ENCODE assay signal across 14 cellular contexts in the genomic region with DNA sequence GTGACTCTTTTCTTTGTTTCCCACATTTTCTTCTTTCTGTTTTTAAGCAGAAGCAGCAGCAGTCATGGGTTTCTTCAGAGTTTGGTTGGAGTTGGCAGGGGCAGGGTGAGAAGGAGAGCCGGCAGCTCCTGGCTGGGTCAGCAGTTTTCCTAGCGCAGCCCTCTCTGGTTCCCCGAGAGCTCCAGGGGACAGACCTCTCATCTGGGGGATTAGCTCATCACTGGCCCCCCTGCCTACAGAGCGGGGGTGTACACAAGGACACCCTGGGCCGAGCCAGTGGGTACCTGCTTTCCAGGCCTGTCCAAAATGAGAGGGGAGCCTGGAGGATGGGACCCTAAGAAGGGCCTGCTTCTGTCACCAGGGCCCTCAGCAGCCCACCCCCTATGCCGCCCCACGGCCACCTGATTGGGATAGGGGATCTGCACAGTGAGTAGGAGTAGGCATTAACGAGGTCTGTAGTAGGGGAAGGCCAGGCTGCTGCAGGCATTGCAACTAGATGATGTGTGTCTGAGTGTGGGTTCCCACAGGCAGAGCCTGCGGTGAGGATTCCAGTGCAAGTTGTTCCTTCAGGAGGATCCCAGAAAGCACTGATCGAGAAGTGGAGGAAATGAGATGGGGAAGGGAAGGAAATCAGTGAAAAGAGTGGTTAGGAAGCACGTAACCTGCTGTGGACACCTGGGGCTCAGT.
A peak's percentile ranks its signal among the peaks of the same experiment; 100 is the strongest.
DNase-seq lines count a peak whose midpoint lies in the region; ATAC-seq and TF ChIP-seq lines count a peak whose summit lies in the region.
"Had no signal": no experiment of that assay in that cellular context is flagged by ENCODE, and none has a peak within 500 bp of the region (broad histone marks: within the 10 kb centered on the region; RNA-seq: fewer than 3 reads in every experiment).

No MANE protein-coding gene starts in this region.

- H3K27me3 Mint-ChIP-seq in nephron (ENCODE audit: low read depth) (peaks cover 4% of the 10 kb centered on the region), CD14-positive monocyte (ENCODE audit: low read depth in 3 of 3) (no peaks in the 10 kb centered on the region)

- H3K36me3 ChIP-seq in adrenal gland (replicated peaks in 1 of 2): peaks cover 0 to 11% of the 10 kb centered on the region in 2 donors

- no peak for TF ChIP-seq POLR2A in adrenal gland (IDR thresholded peaks at IDR 0.05)

- no peak for DNase-seq in adrenal gland
- DNase-seq in fibroblast of villous mesenchyme (ENCODE audit: low read depth): peak; percentile 43
- DNase-seq in substantia nigra (lab: John Stamatoyannopoulos, UW): no peak
- DNase-seq in activated gamma-delta T cell (lab: John Stamatoyannopoulos, UW): no peak
- no peak for DNase-seq in CD14-positive monocyte (ENCODE audit: low spot score)
- DNase-seq in activated gamma-delta T cell treated with Interleukin-2 at 50 U/mL for 16 hours: no peak
- DNase-seq: foreskin melanocyte, NCI-H1417 treated with DMSO at 0.1 percent for 48 hours, NCI-H524 treated with DMSO at 0.1 percent for 48 hours, occipital lobe, T-helper 1 cell had no signal

- no peaks in the 10 kb centered on the region for H3K27me3 ChIP-seq in adrenal gland

- H3K4me1 ChIP-seq in adrenal gland (replicated peaks in 1 of 2): peaks cover 32 to 57% of the 10 kb centered on the region in 2 donors

- H3K27ac Mint-ChIP-seq in nephron (peak overlapping the region; percentile 97 to 98 (median 98)), CD14-positive monocyte (peak overlapping the region in 3 of 7 donors; percentile 7 to 49 (median 34))

- H3K9me3 ChIP-seq in adrenal gland (replicated peaks in 1 of 3): no peaks in the 10 kb centered on the region

- H3K4me3 ChIP-seq in adrenal gland (no peak overlapping the region), fibroblast of villous mesenchyme (ENCODE audit: low read depth, low read length) (no peak overlapping the region)
- H3K4me3 ChIP-seq: GM12878 had no signal

- WGBS in adrenal gland, 4 donors: 71 to 85% (median 81%) methylated on average over 7 to 11 of the region's 11 CpGs

- intact Hi-C loops in adrenal gland (cut with DNase I) (no loop called here), CD14-positive monocyte (cut with micrococcal nuclease) (no loop called here)

- H3K4me1 Mint-ChIP-seq in nephron (peaks cover 63% of the 10 kb centered on the region), CD14-positive monocyte (peaks cover 13% of the 10 kb centered on the region)

- TF ChIP-seq CTCF in adrenal gland (IDR thresholded peaks at IDR 0.05) (no peak), fibroblast of villous mesenchyme (IDR thresholded peaks at IDR 0.05; ENCODE audit: insufficient read depth, low read depth, low read length) (no peak), nephron (IDR thresholded peaks at IDR 0.05; ENCODE audit: unreplicated experiment in 3 of 3) (no peak), CD14-positive monocyte (IDR thresholded peaks at IDR 0.05) (no peak)

- H3K36me3 Mint-ChIP-seq in nephron (ENCODE audit: low read depth): peaks cover 33% of the 10 kb centered on the region
- H3K36me3 Mint-ChIP-seq in CD14-positive monocyte: peaks cover 71 to 83% of the 10 kb centered on the region in 2 donors

- peak overlapping the region in 3 of 5 donors; percentile 83 to 93 (median 91) for H3K27ac ChIP-seq in adrenal gland
- H3K27ac ChIP-seq in substantia nigra (ENCODE audit: low read depth, low read length, poor library complexity, severe bottlenecking): peak overlapping the region; percentile 51

- H3K4me3 Mint-ChIP-seq in nephron (no peak overlapping the region), CD14-positive monocyte (no peak overlapping the region)

- H3K9me3 Mint-ChIP-seq in nephron (no peaks in the 10 kb centered on the region), CD14-positive monocyte (no peaks in the 10 kb centered on the region)

- no peak for ATAC-seq in HG03135 (IDR thresholded peaks at IDR 0.05; ENCODE audit: unreplicated experiment)
- ATAC-seq: GM12878 had no signal
